In the genomic region with DNA sequence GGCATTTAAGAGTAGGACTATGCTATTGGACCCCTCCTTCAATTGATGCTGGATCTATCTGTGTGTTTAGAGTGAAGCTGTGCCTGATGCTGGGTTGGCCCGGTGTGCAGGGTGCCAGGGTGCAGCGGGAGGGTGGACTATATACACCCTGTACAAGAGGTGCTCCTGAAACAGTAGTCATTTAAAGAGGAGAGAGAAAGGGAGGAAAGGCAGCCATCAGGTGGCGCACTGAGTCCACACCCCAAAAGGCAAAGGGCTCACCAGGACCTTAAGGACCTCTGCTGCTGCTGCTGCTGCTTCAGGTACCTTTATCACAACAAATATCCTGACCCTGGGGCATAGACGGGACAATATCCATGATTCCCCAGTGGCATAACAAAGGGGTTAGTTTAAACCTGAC, we compare ENCODE assay signal across 8 cellular contexts. TPM values are rescaled to one million over a fixed set of nuclear protein-coding genes. Genes with fewer than 3 reads are reported as not detected.
DNase-seq lines count a peak whose midpoint lies in the region; ATAC-seq, FAIRE-seq and TF ChIP-seq lines count a peak whose summit lies in the region.

No MANE protein-coding gene starts in this region.

- H4K20me1 ChIP-seq in GM12878 (ENCODE audit: control insufficient read depth, insufficient read depth) (no peaks in the 10 kb centered on the region), MM.1S (ENCODE audit: insufficient read depth, low read length) (no peaks in the 10 kb centered on the region)

- RAD21 ChIA-PET in GM12878 (lab: Charles Lee; ENCODE audit: unreplicated experiment) = no interaction called here

- CTCF ChIA-PET in GM12878 (lab: Yijun Ruan, JAX) = interaction anchor here (1.1 kb wide), 1 partner anchor 13 kb away, joined by 3 read pairs; no protein-coding TSS in a partner anchor

- H3K27ac ChIP-seq in GM12878 (ENCODE audit: control insufficient read depth, insufficient read depth) (no peak overlapping the region), gastrocnemius medialis (no peak overlapping the region), MM.1S (ENCODE audit: low read length) (no peak overlapping the region)

- BruUV-seq in GM12878 (replicated peaks; lab: Mats Ljungman, UMichigan) = no TSS peak

- H3K9ac ChIP-seq in GM12878 (ENCODE audit: control insufficient read depth, insufficient read depth, low read length) (no peak overlapping the region), MM.1S (ENCODE audit: low read length) (no peak overlapping the region)

- POLR2A ChIA-PET in GM12878 (lab: Charles Lee) = no interaction called here

- no peaks in the 10 kb centered on the region for H3K27me3 ChIP-seq in GM12878 (replicated peaks in 1 of 2; ENCODE audit: control insufficient read depth in 2 of 2, insufficient read depth in 2 of 2, low read length in 1 of 2)
- no peaks in the 10 kb centered on the region for H3K27me3 ChIP-seq in gastrocnemius medialis
- H3K27me3 ChIP-seq in MM.1S (replicated peaks; ENCODE audit: insufficient read depth, low read length) = no peaks in the 10 kb centered on the region

- H3K4me1 ChIP-seq in GM12878 (ENCODE audit: control insufficient read depth, insufficient read depth, low read length) (no peaks in the 10 kb centered on the region), gastrocnemius medialis (no peaks in the 10 kb centered on the region), MM.1S (ENCODE audit: low read length) (no peaks in the 10 kb centered on the region)

- TF ChIP-seq POLR2A in GM12878 (IDR thresholded peaks at IDR 0.05; ENCODE audit: low read depth, low read length) (no peak), gastrocnemius medialis (IDR thresholded peaks at IDR 0.05) (no peak)

- peak; percentile 46; the same call in 2 of the 3 replicates for ATAC-seq in GM12878
- no peak for ATAC-seq in gastrocnemius medialis

- H3K9me2 ChIP-seq in MM.1S (replicated peaks; ENCODE audit: insufficient read depth, low read length) = no peaks in the 10 kb centered on the region

- H3F3A ChIP-seq in MM.1S (ENCODE audit: insufficient read depth, low read length) = no peaks in the 10 kb centered on the region

- H3K36me3 ChIP-seq in GM12878 (ENCODE audit: control insufficient read depth in 2 of 2, insufficient read depth in 2 of 2, low read length in 1 of 2) (no peaks in the 10 kb centered on the region), gastrocnemius medialis (peaks cover 0 to 7% of the 10 kb centered on the region in 2 donors), MM.1S (replicated peaks; ENCODE audit: insufficient read depth, low read length) (no peaks in the 10 kb centered on the region)

- no peak for TF ChIP-seq EP300 in GM12878 (IDR thresholded peaks at IDR 0.05; ENCODE audit: borderline replicate concordance in 1 of 2, control insufficient read depth in 1 of 2, low read depth in 2 of 2, low read length in 2 of 2)

- in situ Hi-C loops in GM12878 (cut with MboI) (no loop called here), gastrocnemius medialis (cut with MboI; ENCODE audit: low sequenced_read_pairs in 4 of 4) (no loop called here)

- no peak overlapping the region for H3K4me3 ChIP-seq in GM12878
- H3K4me3 ChIP-seq in gastrocnemius medialis = no peak overlapping the region
- H3K4me3 ChIP-seq in MM.1S (ENCODE audit: low read length) = no peak overlapping the region

- TF ChIP-seq CTCF in GM12878 (IDR thresholded peaks at IDR 0.05 in 2 of 3, conservative IDR thresholded peaks at IDR 0.05 in 1 of 3; ENCODE audit: control insufficient read depth in 2 of 3, extremely low read depth in 1 of 3, insufficient read depth in 1 of 3, low read depth in 3 of 3, low read length in 3 of 3) = peak in 2 of 3 experiments; percentile 36 to 61; a peak in 3 of 6 replicates
- TF ChIP-seq CTCF in gastrocnemius medialis (IDR thresholded peaks at IDR 0.05 in 4 of 5, conservative IDR thresholded peaks at IDR 0.05 in 1 of 5) = no peak
- TF ChIP-seq CTCF in MM.1S (IDR thresholded peaks at IDR 0.05; ENCODE audit: low read length) = no peak

- FAIRE-seq in GM12878 (lab: Jason Lieb, UNC) = no peak

- intact Hi-C loops in GM12878 (cut with micrococcal nuclease; ENCODE audit: unreplicated experiment) (loop anchor here (5.0 kb wide), 1 partner anchor 470 kb away; no protein-coding TSS in a partner anchor), gastrocnemius medialis (cut with DNase I; ENCODE audit: low total_unique reads) (no loop called here)

- DNase-seq in ELR (ENCODE audit: low read depth) = peak; percentile 12
- DNase-seq in T-helper 1 cell = peak; percentile 11 to 45 (median 36)
- DNase-seq in GM12878 (ENCODE audit: low read depth, low spot score) = no peak
- peak; percentile 55 for DNase-seq in stimulated activated CD4-positive, alpha-beta T cell treated with anti-CD3 and anti-CD28 coated beads, Interleukin-12 subunit alpha, Interleukin-12 subunit beta, amount 100 ng/mL, for 4 hours
- no peak for DNase-seq in gastrocnemius medialis
- DNase-seq in DMS153 (lab: John Stamatoyannopoulos, UW) = no peak
- DNase-seq in MM.1S = no peak
- DNase-seq in NCI-H1048 (lab: John Stamatoyannopoulos, UW) = no peak

- H3K9me3 ChIP-seq in GM12878 (replicated peaks; ENCODE audit: control insufficient read depth, insufficient read depth, low read length) (peaks cover 2% of the 10 kb centered on the region), gastrocnemius medialis (peaks cover 3 to 22% (median 4%) of the 10 kb centered on the region in 3 donors), MM.1S (replicated peaks; ENCODE audit: insufficient read depth, low read length) (no peaks in the 10 kb centered on the region)

- TF ChIP-seq RAD21 in GM12878 (IDR thresholded peaks at IDR 0.05; ENCODE audit: insufficient read depth, low read depth, low read length) = peak; percentile 56

- no peak overlapping the region for H2AFZ ChIP-seq in GM12878 (ENCODE audit: control insufficient read depth, low read depth, low read length)
- H2AFZ ChIP-seq in MM.1S (ENCODE audit: low read length) = no peak overlapping the region

- H3K4me2 ChIP-seq in GM12878 (ENCODE audit: control insufficient read depth, insufficient read depth) (no peak overlapping the region), MM.1S (ENCODE audit: low read depth, low read length) (no peak overlapping the region)

- H3K79me2 ChIP-seq in GM12878 (ENCODE audit: control insufficient read depth, insufficient read depth, low read length) = no peaks in the 10 kb centered on the region
- H3K79me2 ChIP-seq in MM.1S (ENCODE audit: low read length) = no peaks in the 10 kb centered on the region

- SMC1A ChIA-PET in GM12878 (lab: Charles Lee; ENCODE audit: uncharacterized antibody, unreplicated experiment) = no interaction called here

- WGBS in GM12878 (ENCODE audit: insufficient coverage, insufficient replicate concordance, low lambda C conversion rate, missing lambda C conversion rate) = 8% methylated on average over 4 of the region's 4 CpGs

TF ChIP-seq in GM12878, 131 proteins besides CTCF, POLR2A, EP300 and RAD21:
- TF ChIP-seq JUNB (IDR thresholded peaks at IDR 0.05) (no peak), SMC3 (IDR thresholded peaks at IDR 0.05; ENCODE audit: borderline replicate concordance, low read length) (peak; percentile 51; the same call in 1 of the 2 replicates), NFIC (IDR thresholded peaks at IDR 0.05; ENCODE audit: low read depth, low read length) (no peak), USF2 (IDR thresholded peaks at IDR 0.05; ENCODE audit: borderline replicate concordance, low read depth, low read length) (no peak), TAF1 (IDR thresholded peaks at IDR 0.05; ENCODE audit: borderline replicate concordance, low read depth, low read length) (no peak)

RNA-seq across cellular contexts. Expression of gene ZNF136, which starts 39.4 kb away (rescaled TPM):
- 43.0 and 44.1 TPM in 2 replicates for total RNA-seq in GM12878 (2013; cell fraction: nucleolus; rRNA removed)
- 7.4 and 7.8 TPM in 2 replicates for total RNA-seq in GM12878 (2014; rRNA removed)
- 7.7 and 8.8 TPM in 2 replicates for total RNA-seq in GM12878 (2014; rRNA removed; fragmentation: Illumina TruSeq; extraction: Trizol)
- 4.9 and 6.6 TPM in 2 replicates for total RNA-seq in GM12878 (2021)
- polyA plus RNA-seq in GM12878 (2011; ENCODE audit: low read depth) = 3.9 TPM
- 7.1 and 11.4 TPM in 2 replicates for polyA plus RNA-seq in GM12878 (2011; rRNA removed)
- 2.6 and 3.1 TPM in 2 replicates for polyA plus RNA-seq in GM12878 (2011; cell fraction: cytosol; rRNA removed)
- polyA plus RNA-seq in GM12878 (2011; cell fraction: nucleus; rRNA removed) = 3.8 and 4.2 TPM in 2 replicates
- 6.5 and 8.4 TPM in 2 replicates for polyA plus RNA-seq in GM12878 (2012)
- 6.6 and 8.0 TPM in 2 replicates for polyA plus RNA-seq in GM12878 (2014; fragmentation: Illumina TruSeq; extraction: Trizol)
- polyA plus RNA-seq in GM12878 (2014; fragmentation: Nextera tagmentation; extraction: Ambion mirVana) = 1 to 10 TPM; 2.8 to 3.1 TPM
- polyA plus RNA-seq in GM12878 (2014; rRNA removed) = 2.9 and 5.0 TPM in 2 replicates
- 1 to 10 TPM; 6.7 to 7.7 TPM for polyA plus RNA-seq in GM12878 (2016; fragmentation: Nextera tagmentation; extraction: Ambion mirVana)
- polyA minus RNA-seq in GM12878 (2011; rRNA and poly(A)+ RNA removed) = 7.3 and 10.3 TPM in 2 replicates
- 2.8 and 5.1 TPM in 2 replicates for polyA minus RNA-seq in GM12878 (2011; cell fraction: cytosol; rRNA and poly(A)+ RNA removed)
- 6.0 and 8.6 TPM in 2 replicates for polyA minus RNA-seq in GM12878 (2011; cell fraction: nucleus; rRNA and poly(A)+ RNA removed)
- total RNA-seq in gastrocnemius medialis = 1 to 10 TPM; 1.4 to 2.2 (median 1.8) TPM

RNA-seq across cellular contexts. Expression of gene ZNF625, which starts 45.7 kb away (rescaled TPM):
- 8.4 and 9.2 TPM in 2 replicates for total RNA-seq in GM12878 (2013; cell fraction: nucleolus; rRNA removed)
- 2.9 and 4.3 TPM in 2 replicates for total RNA-seq in GM12878 (2014; rRNA removed)
- 5.0 and 5.8 TPM in 2 replicates for total RNA-seq in GM12878 (2014; rRNA removed; fragmentation: Illumina TruSeq; extraction: Trizol)
- 3.1 and 3.3 TPM in 2 replicates for total RNA-seq in GM12878 (2021)
- 3.5 TPM for polyA plus RNA-seq in GM12878 (2011; ENCODE audit: low read depth)
- polyA plus RNA-seq in GM12878 (2011; rRNA removed) = 1.8 and 2.2 TPM in 2 replicates
- polyA plus RNA-seq in GM12878 (2011; cell fraction: cytosol; rRNA removed) = 0.57 and 0.78 TPM in 2 replicates
- 1.1 and 1.2 TPM in 2 replicates for polyA plus RNA-seq in GM12878 (2011; cell fraction: nucleus; rRNA removed)
- 2.1 and 4.8 TPM in 2 replicates for polyA plus RNA-seq in GM12878 (2012)
- 0.79 and 1.4 TPM in 2 replicates for polyA plus RNA-seq in GM12878 (2014; fragmentation: Illumina TruSeq; extraction: Trizol)
- polyA plus RNA-seq in GM12878 (2014; fragmentation: Nextera tagmentation; extraction: Ambion mirVana) = under 1 TPM; 0.62 to 0.64 TPM
- polyA plus RNA-seq in GM12878 (2014; rRNA removed) = 1.1 TPM in 2 replicates
- under 1 TPM; 0.52 to 0.77 TPM for polyA plus RNA-seq in GM12878 (2016; fragmentation: Nextera tagmentation; extraction: Ambion mirVana)
- 3.7 and 4.8 TPM in 2 replicates for polyA minus RNA-seq in GM12878 (2011; rRNA and poly(A)+ RNA removed)
- polyA minus RNA-seq in GM12878 (2011; cell fraction: cytosol; rRNA and poly(A)+ RNA removed) = 1.5 and 1.7 TPM in 2 replicates
- 1.2 and 2.1 TPM in 2 replicates for polyA minus RNA-seq in GM12878 (2011; cell fraction: nucleus; rRNA and poly(A)+ RNA removed)
- 1 to 10 TPM in 1 of 4 donors, under 1 TPM in 3; 0.22 to 1.4 (median 0.50) TPM for total RNA-seq in gastrocnemius medialis

Comparison
In these comparisons a context has a peak if more than half of its experiments do, and no peak if none do; other contexts are left out.
1. DNase-seq: peak in ELR (single experiment), T-helper 1 cell (5 of 5) and stimulated activated CD4-positive, alpha-beta T cell treated with anti-CD3 and anti-CD28 coated beads, Interleukin-12 subunit alpha, Interleukin-12 subunit beta, amount 100 ng/mL, for 4 hours (single experiment); none in GM12878 (single experiment), gastrocnemius medialis (0 of 2), DMS153 (single experiment), MM.1S (single experiment) and NCI-H1048 (single experiment).
2. CTCF ChIP-seq: peak in GM12878 (2 of 3); none in gastrocnemius medialis (0 of 5) and MM.1S (single experiment).